In genomic region chr17:48010193-48010592, GRCh38 we compare ENCODE assay signal across 32 cellular contexts. TPM values are rescaled to one million over a fixed set of nuclear protein-coding genes. Genes with fewer than 3 reads are reported as not detected.
DNase-seq lines count a peak whose midpoint lies in the region; ATAC-seq, FAIRE-seq and TF ChIP-seq lines count a peak whose summit lies in the region.
"Had no signal": no experiment of that assay in that cellular context is flagged by ENCODE, and none has a peak within 500 bp of the region (broad histone marks: within the 10 kb centered on the region; RNA-seq: fewer than 3 reads in every experiment).

No MANE protein-coding gene starts in this region.

- H3K27me3 Mint-ChIP-seq in brain = no peaks in the 10 kb centered on the region
- H3K27me3 Mint-ChIP-seq in neural crest cell (ENCODE audit: low read depth) = no peaks in the 10 kb centered on the region

- H4K20me1 ChIP-seq in K562 (replicated peaks; ENCODE audit: control insufficient read depth, insufficient read depth, low read length) = no peaks in the 10 kb centered on the region
- H4K20me1 ChIP-seq: BLaER1 had no signal

- H3K4me1 Mint-ChIP-seq in brain = peaks cover 83% of the 10 kb centered on the region
- peaks cover 82% of the 10 kb centered on the region for H3K4me1 Mint-ChIP-seq in neural crest cell

- ATAC-seq in K562 (no peak), HG03175 (IDR thresholded peaks at IDR 0.05; ENCODE audit: unreplicated experiment) (no peak)
- ATAC-seq: GM12878 had no signal

- H3K9ac ChIP-seq in K562 (ENCODE audit: insufficient read depth in 1 of 2, low read depth in 2 of 2, low read length in 2 of 2) = no peak overlapping the region
- H3K9ac ChIP-seq: BLaER1 had no signal

- DNase-seq in K562 (ENCODE audit: extremely low read depth in 1 of 4, low spot score in 3 of 4) (no peak), neural crest cell (ENCODE audit: low read depth, low spot score) (no peak), vagina (ENCODE audit: extremely low spot score in 2 of 2) (no peak)
- DNase-seq in stimulated activated CD4-positive, alpha-beta T cell treated with anti-CD3 and anti-CD28 coated beads, Interleukin-4, amount 100 ng/mL, for 1 hour = no peak
- DNase-seq: 8988T; ACHN; BE2C; C1 segment of cervical spinal cord; CD4-positive, alpha-beta memory T cell; CD4-positive, CD25-positive, alpha-beta regulatory T cell; CD8-positive, alpha-beta memory T cell; COR-L47; DMS 273 treated with DMSO at 0.1 percent for 48 hours; DMS153; DMS53; DMS79; DND-41; EL; GDM1 had no signal

- H3K4me3 ChIP-seq in K562 = no peak overlapping the region
- H3K4me3 ChIP-seq in vagina = no peak overlapping the region
- H3K4me3 ChIP-seq: BLaER1, GM12878 had no signal

- H3K4me3 Mint-ChIP-seq in brain (no peak overlapping the region), neural crest cell (peak overlapping the region; percentile 75)
- H3K4me3 Mint-ChIP-seq: CD14-positive monocyte; CD4-positive, alpha-beta memory T cell; CD4-positive, CD25-positive, alpha-beta regulatory T cell had no signal

- WGBS in K562 (ENCODE audit: insufficient coverage, low coverage, missing lambda C conversion rate) = 50% methylated on average over 3 of the region's 3 CpGs

- no peaks in the 10 kb centered on the region for H3K9me1 ChIP-seq in K562 (ENCODE audit: control insufficient read depth, insufficient read depth, low read length)

- no peak for TF ChIP-seq EP300 in K562 (IDR thresholded peaks at IDR 0.05; ENCODE audit: low read length)

- H3K36me3 Mint-ChIP-seq in brain (no peaks in the 10 kb centered on the region), neural crest cell (ENCODE audit: low read depth) (peaks cover 2% of the 10 kb centered on the region)
- H3K36me3 Mint-ChIP-seq: CD4-positive, alpha-beta memory T cell; CD4-positive, CD25-positive, alpha-beta regulatory T cell; CD8-positive, alpha-beta memory T cell had no signal

- no peaks in the 10 kb centered on the region; the same call in 1 of the 2 replicates for H3K9me3 ChIP-seq in K562 (replicated peaks; ENCODE audit: control insufficient read depth, insufficient read depth, low read depth, low read length)
- no peaks in the 10 kb centered on the region for H3K9me3 ChIP-seq in vagina
- H3K9me3 ChIP-seq: BE2C, BLaER1 had no signal

- H3K4me1 ChIP-seq in K562 (replicated peaks in 1 of 2; ENCODE audit: control insufficient read depth in 2 of 2, insufficient read depth in 2 of 2, low read length in 2 of 2) = peaks cover 20 to 22% of the 10 kb centered on the region in 2 experiments
- H3K4me1 ChIP-seq in vagina = peaks cover 12% of the 10 kb centered on the region

- H3K27me3 ChIP-seq in K562 (ENCODE audit: control insufficient read depth in 2 of 2, insufficient read depth in 2 of 2, low read length in 2 of 2) (no peaks in the 10 kb centered on the region), vagina (no peaks in the 10 kb centered on the region)
- H3K27me3 ChIP-seq: BE2C had no signal

- BruUV-seq in K562 (replicated peaks; lab: Mats Ljungman, UMichigan) = no TSS peak

- H2AFZ ChIP-seq in K562 (ENCODE audit: low read depth, low read length) = no peak overlapping the region

- in situ Hi-C loops in K562 (cut with MboI) = no loop called here

- intact Hi-C loops in K562 (cut with micrococcal nuclease) = loop anchor here (2.0 kb wide), 1 partner anchor 31 kb away; no protein-coding TSS in a partner anchor
- intact Hi-C loops in vagina (cut with DNase I) = no loop called here

- no peaks in the 10 kb centered on the region for H3K79me2 ChIP-seq in K562 (ENCODE audit: control insufficient read depth, insufficient read depth, low read length)

- H3K9me3 Mint-ChIP-seq in brain (no peaks in the 10 kb centered on the region), neural crest cell (peaks cover 4% of the 10 kb centered on the region)
- H3K9me3 Mint-ChIP-seq: CD4-positive, alpha-beta memory T cell; CD8-positive, alpha-beta memory T cell had no signal

- H3K27ac ChIP-seq in K562 (ENCODE audit: extremely low read depth, low read depth, low read length) (no peak overlapping the region), vagina (no peak overlapping the region)
- H3K27ac ChIP-seq: BLaER1 had no signal

- POLR2A ChIA-PET in K562 (lab: Yijun Ruan, JAX) = interaction anchor here (1.0 kb wide), 1 partner anchor 53 kb away, joined by 5 read pairs; no protein-coding TSS in a partner anchor

- CTCF ChIA-PET in K562 (lab: Yijun Ruan, JAX; ENCODE audit: low intra/inter-chr PET ratio) = interaction anchor here (0.6 to 1.0 kb wide), 2 partner anchors 40 to 60 kb away, joined by 3 to 5 read pairs; no protein-coding TSS in a partner anchor

- H3K27ac Mint-ChIP-seq in brain = peak overlapping the region; percentile 58 to 98 (median 67)
- no peak overlapping the region for H3K27ac Mint-ChIP-seq in neural crest cell (ENCODE audit: unreplicated experiment)
- H3K27ac Mint-ChIP-seq: CD4-positive, alpha-beta memory T cell; CD4-positive, CD25-positive, alpha-beta regulatory T cell had no signal

- H3K36me3 ChIP-seq in K562 (ENCODE audit: control insufficient read depth, insufficient read depth, low read length) = no peaks in the 10 kb centered on the region
- no peaks in the 10 kb centered on the region for H3K36me3 ChIP-seq in vagina
- H3K36me3 ChIP-seq: BE2C, BLaER1 had no signal

- H3K4me2 ChIP-seq in K562 (ENCODE audit: insufficient read depth, low read length) = no peak overlapping the region
- H3K4me2 ChIP-seq: BLaER1 had no signal

- no peak for TF ChIP-seq POLR2A in K562 (conservative IDR thresholded peaks at IDR 0.05)
- no peak for TF ChIP-seq POLR2A in vagina (IDR thresholded peaks at IDR 0.05)

- FAIRE-seq in K562 (lab: Jason Lieb, UNC) = no peak
- FAIRE-seq: A204.1, GM12878, GM12892, GM18507, GM19239 had no signal

- no peak for TF ChIP-seq RAD21 in K562 (CRISPR knock-in tag; conservative IDR thresholded peaks at IDR 0.05 in 1 of 2, IDR thresholded peaks at IDR 0.05 in 1 of 2)

- no peak for TF ChIP-seq CTCF in K562 (IDR thresholded peaks at IDR 0.05 in 2 of 3, conservative IDR thresholded peaks at IDR 0.05 in 1 of 3; ENCODE audit: insufficient read depth in 2 of 3, low read depth in 1 of 3, low read length in 3 of 3)
- no peak for TF ChIP-seq CTCF in brain (conservative IDR thresholded peaks at IDR 0.05)
- no peak for TF ChIP-seq CTCF in neural crest cell (conservative IDR thresholded peaks at IDR 0.05)
- no peak for TF ChIP-seq CTCF in vagina (IDR thresholded peaks at IDR 0.05)

RNA-seq across cellular contexts. Expression of gene COPZ2, which starts 27.4 kb away (rescaled TPM):
- total RNA-seq in K562 (2011; cell fraction: chromatin; rRNA removed; ENCODE audit: low replicate concordance) = 0.46 TPM in 1 of 2 replicates, not detected in the other
- total RNA-seq in K562 (2011; cell fraction: nucleolus; rRNA removed) = 0.66 TPM in 1 of 2 replicates, not detected in the other
- total RNA-seq in K562 (2011; cell fraction: nucleoplasm; rRNA removed) = 0.73 and 0.92 TPM in 2 replicates
- not detected in 2 replicates for total RNA-seq in K562 (2014; rRNA removed)
- total RNA-seq in K562 (2014; rRNA removed; fragmentation: Illumina TruSeq; extraction: Trizol) = not detected in 2 replicates
- not detected in 2 replicates for total RNA-seq in K562 (2015; rRNA removed; fragmentation: Illumina TruSeq; extraction: Trizol)
- total RNA-seq in K562 (2021) = 0.49 TPM in 1 of 2 replicates, not detected in the other
- polyA plus RNA-seq in K562 (2011; rRNA removed) = 0.14 and 0.22 TPM in 2 replicates
- 0.13 TPM in 1 of 2 replicates, not detected in the other for polyA plus RNA-seq in K562 (2011; cell fraction: cytosol; rRNA removed)
- 0.52 and 1.4 TPM in 2 replicates for polyA plus RNA-seq in K562 (2011; cell fraction: nucleus; rRNA removed)
- 0.78 TPM in 1 of 2 replicates, not detected in the other for polyA plus RNA-seq in K562 (2012)
- polyA plus RNA-seq in K562 (2014; fragmentation: Illumina TruSeq; extraction: Trizol) = 0.21 TPM in 1 of 2 replicates, not detected in the other
- polyA plus RNA-seq in K562 (2014; fragmentation: Nextera tagmentation; extraction: Ambion mirVana) = not detected
- polyA plus RNA-seq in K562 (2014; rRNA removed) = not detected in 2 replicates
- polyA minus RNA-seq in K562 (2011; rRNA and poly(A)+ RNA removed) = not detected in 2 replicates
- not detected in 2 replicates for polyA minus RNA-seq in K562 (2011; cell fraction: cytosol; rRNA and poly(A)+ RNA removed)
- polyA minus RNA-seq in K562 (2011; cell fraction: nucleus; rRNA and poly(A)+ RNA removed) = not detected in 2 replicates
- 7.2 TPM for polyA plus RNA-seq in brain (ENCODE audit: insufficient read depth, low read depth, low replicate concordance)
- 4.0 and 4.1 TPM in 2 replicates for total RNA-seq in neural crest cell
- 34.4 TPM for total RNA-seq in vagina
- total RNA-seq: A673, G401 had no signal

RNA-seq across cellular contexts. Expression of gene NFE2L1, which starts 38.0 kb away (rescaled TPM):
- total RNA-seq in K562 (2011; cell fraction: chromatin; rRNA removed; ENCODE audit: low replicate concordance) = 97.0 and 141 TPM in 2 replicates
- total RNA-seq in K562 (2011; cell fraction: nucleolus; rRNA removed) = 104 and 118 TPM in 2 replicates
- total RNA-seq in K562 (2011; cell fraction: nucleoplasm; rRNA removed) = 88.2 and 97.7 TPM in 2 replicates
- total RNA-seq in K562 (2014; rRNA removed) (18.6 and 22.0 TPM in 2 replicates), K562 (2014; rRNA removed; fragmentation: Illumina TruSeq; extraction: Trizol) (38.7 and 57.0 TPM in 2 replicates), K562 (2015; rRNA removed; fragmentation: Illumina TruSeq; extraction: Trizol) (39.7 and 40.5 TPM in 2 replicates), K562 (2021) (61.4 and 67.7 TPM in 2 replicates), neural crest cell (121 and 131 TPM in 2 replicates), vagina (190 TPM)
- polyA plus RNA-seq in K562 (2011; rRNA removed) (57.2 and 59.8 TPM in 2 replicates), K562 (2014; fragmentation: Illumina TruSeq; extraction: Trizol) (68.1 and 68.6 TPM in 2 replicates), K562 (2014; fragmentation: Nextera tagmentation; extraction: Ambion mirVana) (1 to 10 TPM; 2.0 to 2.8 TPM), K562 (2014; rRNA removed) (40.7 and 41.4 TPM in 2 replicates), brain (ENCODE audit: insufficient read depth, low read depth, low replicate concordance) (137 TPM)
- polyA plus RNA-seq in K562 (2011; cell fraction: cytosol; rRNA removed) = 41.0 and 52.4 TPM in 2 replicates
- polyA plus RNA-seq in K562 (2011; cell fraction: nucleus; rRNA removed) = 34.1 and 41.0 TPM in 2 replicates
- polyA plus RNA-seq in K562 (2012) = 109 and 147 TPM in 2 replicates
- polyA minus RNA-seq in K562 (2011; rRNA and poly(A)+ RNA removed) = 79.5 and 101 TPM in 2 replicates
- polyA minus RNA-seq in K562 (2011; cell fraction: cytosol; rRNA and poly(A)+ RNA removed) = 31.0 and 35.6 TPM in 2 replicates
- polyA minus RNA-seq in K562 (2011; cell fraction: nucleus; rRNA and poly(A)+ RNA removed) = 12.5 and 16.4 TPM in 2 replicates

RNA-seq across cellular contexts. Expression of gene CDK5RAP3, which starts 39.3 kb away (rescaled TPM):
- 452 and 764 TPM in 2 replicates for total RNA-seq in K562 (2011; cell fraction: chromatin; rRNA removed; ENCODE audit: low replicate concordance)
- 478 and 540 TPM in 2 replicates for total RNA-seq in K562 (2011; cell fraction: nucleolus; rRNA removed)
- total RNA-seq in K562 (2011; cell fraction: nucleoplasm; rRNA removed) = 403 and 415 TPM in 2 replicates
- total RNA-seq in K562 (2014; rRNA removed) (85.0 and 91.5 TPM in 2 replicates), K562 (2014; rRNA removed; fragmentation: Illumina TruSeq; extraction: Trizol) (70.8 and 71.7 TPM in 2 replicates), K562 (2015; rRNA removed; fragmentation: Illumina TruSeq; extraction: Trizol) (67.0 and 73.7 TPM in 2 replicates), K562 (2021) (113 and 131 TPM in 2 replicates), neural crest cell (285 and 301 TPM in 2 replicates), vagina (144 TPM)
- polyA plus RNA-seq in K562 (2011; rRNA removed) (132 and 208 TPM in 2 replicates), K562 (2014; fragmentation: Illumina TruSeq; extraction: Trizol) (96.7 and 100 TPM in 2 replicates), K562 (2014; fragmentation: Nextera tagmentation; extraction: Ambion mirVana) (10 to 100 TPM; 44.2 to 73.0 TPM), K562 (2014; rRNA removed) (152 and 202 TPM in 2 replicates), brain (ENCODE audit: insufficient read depth, low read depth, low replicate concordance) (106 TPM)
- 78.0 and 96.3 TPM in 2 replicates for polyA plus RNA-seq in K562 (2011; cell fraction: cytosol; rRNA removed)
- 1,392 and 1,556 TPM in 2 replicates for polyA plus RNA-seq in K562 (2011; cell fraction: nucleus; rRNA removed)
- 134 and 270 TPM in 2 replicates for polyA plus RNA-seq in K562 (2012)
- 81.6 and 111 TPM in 2 replicates for polyA minus RNA-seq in K562 (2011; rRNA and poly(A)+ RNA removed)
- polyA minus RNA-seq in K562 (2011; cell fraction: cytosol; rRNA and poly(A)+ RNA removed) = 35.1 and 37.0 TPM in 2 replicates
- polyA minus RNA-seq in K562 (2011; cell fraction: nucleus; rRNA and poly(A)+ RNA removed) = 206 and 291 TPM in 2 replicates

RNA-seq across cellular contexts. Expression of gene PRR15L, which starts 52.5 kb away (rescaled TPM):
- not detected in 2 replicates for total RNA-seq in K562 (2011; cell fraction: chromatin; rRNA removed; ENCODE audit: low replicate concordance)
- total RNA-seq in K562 (2011; cell fraction: nucleolus; rRNA removed) = not detected in 2 replicates
- not detected in 2 replicates for total RNA-seq in K562 (2011; cell fraction: nucleoplasm; rRNA removed)
- total RNA-seq in K562 (2014; rRNA removed) (not detected in 2 replicates), K562 (2014; rRNA removed; fragmentation: Illumina TruSeq; extraction: Trizol) (not detected in 2 replicates), K562 (2015; rRNA removed; fragmentation: Illumina TruSeq; extraction: Trizol) (not detected in 2 replicates), K562 (2021) (0.16 TPM in 1 of 2 replicates, not detected in the other), neural crest cell (not detected in 2 replicates), vagina (2.2 TPM)
- polyA plus RNA-seq in K562 (2011; rRNA removed) (not detected in 2 replicates), K562 (2014; fragmentation: Illumina TruSeq; extraction: Trizol) (not detected in 2 replicates), K562 (2014; fragmentation: Nextera tagmentation; extraction: Ambion mirVana) (under 1 TPM in 1 of 2 experiments, not detected in 1; 0.03 TPM), K562 (2014; rRNA removed) (not detected in 2 replicates), brain (ENCODE audit: insufficient read depth, low read depth, low replicate concordance) (30.5 TPM)
- not detected in 2 replicates for polyA plus RNA-seq in K562 (2011; cell fraction: cytosol; rRNA removed)
- polyA plus RNA-seq in K562 (2011; cell fraction: nucleus; rRNA removed) = not detected in 2 replicates
- polyA plus RNA-seq in K562 (2012) = 0.16 and 0.17 TPM in 2 replicates
- polyA minus RNA-seq in K562 (2011; rRNA and poly(A)+ RNA removed) = not detected in 2 replicates
- not detected in 2 replicates for polyA minus RNA-seq in K562 (2011; cell fraction: cytosol; rRNA and poly(A)+ RNA removed)
- polyA minus RNA-seq in K562 (2011; cell fraction: nucleus; rRNA and poly(A)+ RNA removed) = not detected in 2 replicates
- total RNA-seq: A673; CD4-positive, alpha-beta memory T cell; CD4-positive, CD25-positive, alpha-beta regulatory T cell; CD8-positive, alpha-beta memory T cell; Daoy; G401; GM12878 had no signal
- polyA plus RNA-seq: AG04450; CD14-positive monocyte; CD8-positive, alpha-beta memory T cell had no signal
